Comparison of ENCODE assay signal across 35 cellular contexts in the genomic region with DNA sequence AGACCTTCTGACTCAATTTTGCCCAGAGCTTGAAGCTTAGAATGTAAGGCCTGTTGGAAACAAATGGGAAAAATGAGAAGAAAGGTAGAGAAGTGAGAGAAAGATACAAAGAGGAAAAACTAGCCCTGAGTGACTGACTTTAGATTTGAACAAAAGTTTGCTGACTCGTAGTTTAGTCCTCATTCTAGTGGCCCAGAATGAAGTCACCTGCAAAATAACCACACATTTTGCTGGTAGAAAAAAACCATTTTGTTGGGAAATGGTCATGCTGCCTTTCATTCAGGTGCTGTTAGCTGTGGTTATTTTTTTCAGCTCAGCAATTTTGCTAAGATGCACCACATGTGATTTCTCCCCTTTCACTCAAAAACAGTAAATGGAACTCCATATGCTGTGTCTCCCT.
"Had no signal": no experiment of that assay in that cellular context is flagged by ENCODE, and none has a peak within 500 bp of the region (broad histone marks: within the 10 kb centered on the region; RNA-seq: fewer than 3 reads in every experiment).

No MANE protein-coding gene starts in this region.

- H3K4me1 Mint-ChIP-seq: activated CD4-positive, alpha-beta T cell treated with anti-CD3 and anti-CD28 coated beads for 36 hours; activated CD4-positive, alpha-beta T cell treated with anti-CD3 and anti-CD28 coated beads, Interleukin-2, amount 10 ng/mL, durations not matched to agents 24 days and 14 days; activated CD8-positive, alpha-beta memory T cell treated with anti-CD3 and anti-CD28 coated beads, Interleukin-2, amount 10 ng/mL, durations not matched to agents 7 days and 5 days; activated naive CD4-positive, alpha-beta T cell treated with anti-CD3 and anti-CD28 coated beads, Interleukin-2, amount 50 U/mL, for 24 hours; activated naive CD8-positive, alpha-beta T cell treated with anti-CD3 and anti-CD28 coated beads for 36 hours; activated naive CD8-positive, alpha-beta T cell treated with anti-CD3 and anti-CD28 coated beads, Interleukin-2, amount 50 U/mL, for 24 hours; T-helper 17 cell had no signal

- ATAC-seq: activated CD4-positive, alpha-beta T cell treated with anti-CD3 and anti-CD28 coated beads for 36 hours; activated CD8-positive, alpha-beta memory T cell treated with anti-CD3 and anti-CD28 coated beads, Interleukin-2, amount 10 ng/mL, durations not matched to agents 7 days and 5 days; activated CD8-positive, alpha-beta T cell treated with anti-CD3 and anti-CD28 coated beads, Interleukin-2, amount 10 ng/mL, durations not matched to agents 7 days and 5 days; activated naive CD8-positive, alpha-beta T cell treated with anti-CD3 and anti-CD28 coated beads, Interleukin-2, amount 50 U/mL, for 24 hours; body of pancreas; effector memory CD8-positive, alpha-beta T cell; foreskin keratinocyte; gastroesophageal sphincter; heart right ventricle; T-helper 17 cell had no signal

- H3K4me3 Mint-ChIP-seq: activated CD4-positive, alpha-beta memory T cell treated with anti-CD3 and anti-CD28 coated beads for 36 hours; activated CD4-positive, alpha-beta T cell treated with anti-CD3 and anti-CD28 coated beads for 36 hours; activated CD4-positive, alpha-beta T cell treated with anti-CD3 and anti-CD28 coated beads, Interleukin-2, amount 10 ng/mL, durations not matched to agents 24 days and 14 days; activated CD8-positive, alpha-beta memory T cell treated with anti-CD3 and anti-CD28 coated beads, Interleukin-2, amount 10 ng/mL, durations not matched to agents 7 days and 5 days; activated CD8-positive, alpha-beta T cell treated with anti-CD3 and anti-CD28 coated beads, Interleukin-2, amount 10 ng/mL, durations not matched to agents 7 days and 5 days; activated naive CD4-positive, alpha-beta T cell treated with anti-CD3 and anti-CD28 coated beads for 36 hours; activated naive CD4-positive, alpha-beta T cell treated with anti-CD3 and anti-CD28 coated beads, Interleukin-2, amount 50 U/mL, for 24 hours; activated naive CD8-positive, alpha-beta T cell treated with anti-CD3 and anti-CD28 coated beads for 36 hours; activated naive CD8-positive, alpha-beta T cell treated with anti-CD3 and anti-CD28 coated beads, Interleukin-2, amount 50 U/mL, for 24 hours; activated T-helper 1 cell treated with anti-CD3 and anti-CD28 coated beads, Interleukin-12 subunit alpha, Interleukin-12 subunit beta, Interleukin-2, Interleukin-4 antibody, amounts not matched to agents 30 ng/mL and 10 ng/mL and 1 ng/mL, durations not matched to agents 14 hours and 24 hours and 36 hours; effector memory CD8-positive, alpha-beta T cell; T-helper 17 cell; T-helper 2 cell treated with Interferon-gamma antibody and Interleukin-4, amounts not matched to agents 5 μg/mL and 100 μg/mL, for 36 hours had no signal

- H3K27ac ChIP-seq: adrenal gland, body of pancreas, esophagus muscularis mucosa, foreskin keratinocyte, gastroesophageal sphincter, heart right ventricle had no signal

- H3K27ac Mint-ChIP-seq: activated CD4-positive, alpha-beta memory T cell treated with anti-CD3 and anti-CD28 coated beads for 36 hours; activated CD4-positive, alpha-beta T cell treated with anti-CD3 and anti-CD28 coated beads for 36 hours; activated CD4-positive, alpha-beta T cell treated with anti-CD3 and anti-CD28 coated beads, Interleukin-2, amount 10 ng/mL, durations not matched to agents 24 days and 14 days; activated CD8-positive, alpha-beta memory T cell treated with anti-CD3 and anti-CD28 coated beads, Interleukin-2, amount 10 ng/mL, durations not matched to agents 7 days and 5 days; activated CD8-positive, alpha-beta T cell treated with anti-CD3 and anti-CD28 coated beads, Interleukin-2, amount 10 ng/mL, durations not matched to agents 7 days and 5 days; activated naive CD4-positive, alpha-beta T cell treated with anti-CD3 and anti-CD28 coated beads for 36 hours; activated naive CD4-positive, alpha-beta T cell treated with anti-CD3 and anti-CD28 coated beads, Interleukin-2, amount 50 U/mL, for 24 hours; activated naive CD8-positive, alpha-beta T cell treated with anti-CD3 and anti-CD28 coated beads for 36 hours; activated naive CD8-positive, alpha-beta T cell treated with anti-CD3 and anti-CD28 coated beads, Interleukin-2, amount 50 U/mL, for 24 hours; activated T-helper 1 cell treated with anti-CD3 and anti-CD28 coated beads, Interleukin-12 subunit alpha, Interleukin-12 subunit beta, Interleukin-2, Interleukin-4 antibody, amounts not matched to agents 30 ng/mL and 10 ng/mL and 1 ng/mL, durations not matched to agents 14 hours and 24 hours and 36 hours; activated T-helper 2 cell treated with anti-CD3 and anti-CD28 coated beads, Interferon-gamma antibody, Interleukin-2, Interleukin-4, amounts not matched to agents 10 μg/mL and 5 μg/mL and 100 μg/mL, durations not matched to agents 14 hours and 24 hours and 36 hours; effector memory CD8-positive, alpha-beta T cell; T-helper 17 cell; T-helper 2 cell treated with Interferon-gamma antibody and Interleukin-4, amounts not matched to agents 5 μg/mL and 100 μg/mL, for 36 hours had no signal

- DNase-seq: activated CD4-positive, alpha-beta memory T cell treated with anti-CD3 and anti-CD28 coated beads for 36 hours; activated CD4-positive, alpha-beta T cell treated with anti-CD3 and anti-CD28 coated beads for 36 hours; activated CD4-positive, alpha-beta T cell treated with anti-CD3 and anti-CD28 coated beads, Interleukin-2, amount 10 ng/mL, durations not matched to agents 24 days and 14 days; activated CD4-positive, CD25-positive, alpha-beta regulatory T cell; activated CD4-positive, CD25-positive, alpha-beta regulatory T cell treated with anti-CD3 and anti-CD28 coated beads, Interleukin-2, amount 50 U/mL, for 72 hours; activated CD8-positive, alpha-beta memory T cell treated with anti-CD3 and anti-CD28 coated beads, Interleukin-2, amount 10 ng/mL, durations not matched to agents 7 days and 5 days; activated CD8-positive, alpha-beta memory T cell treated with anti-CD3 and anti-CD28 coated beads, Interleukin-2, amount 50 U/mL, for 4 hours; activated CD8-positive, alpha-beta T cell treated with anti-CD3 and anti-CD28 coated beads, Interleukin-2, amount 10 ng/mL, durations not matched to agents 7 days and 5 days; activated effector memory CD4-positive, alpha-beta T cell treated with anti-CD3 and anti-CD28 coated beads, Interleukin-2, amount 50 U/mL, for 16 hours; activated naive CD4-positive, alpha-beta T cell treated with anti-CD3 and anti-CD28 coated beads for 36 hours; activated naive CD8-positive, alpha-beta T cell treated with anti-CD3 and anti-CD28 coated beads for 36 hours; activated naive CD8-positive, alpha-beta T cell treated with anti-CD3 and anti-CD28 coated beads, Interleukin-2, amount 50 U/mL, for 24 hours; activated T-cell treated with anti-CD3 and anti-CD28 coated beads, Interleukin-2, amount 50 U/mL, for 1 hour; activated T-cell treated with anti-CD3 and anti-CD28 coated beads, Interleukin-2, amount 50 U/mL, for 48 hours; adrenal gland; amygdala; aorta; body of pancreas; caudate nucleus; cortex of kidney; dermis blood vessel endothelial cell; effector CD4-positive, alpha-beta T cell; effector memory CD8-positive, alpha-beta T cell; erythroblast; foreskin keratinocyte; heart right ventricle; T-helper 17 cell; T1000 had no signal

- H3K4me1 ChIP-seq: body of pancreas, foreskin keratinocyte had no signal

- H3K27me3 Mint-ChIP-seq: activated CD4-positive, alpha-beta memory T cell treated with anti-CD3 and anti-CD28 coated beads for 36 hours; activated CD4-positive, alpha-beta T cell treated with anti-CD3 and anti-CD28 coated beads for 36 hours; activated CD4-positive, alpha-beta T cell treated with anti-CD3 and anti-CD28 coated beads, Interleukin-2, amount 10 ng/mL, durations not matched to agents 24 days and 14 days; activated CD8-positive, alpha-beta memory T cell treated with anti-CD3 and anti-CD28 coated beads, Interleukin-2, amount 10 ng/mL, durations not matched to agents 7 days and 5 days; activated naive CD4-positive, alpha-beta T cell treated with anti-CD3 and anti-CD28 coated beads, Interleukin-2, amount 50 U/mL, for 24 hours; activated naive CD8-positive, alpha-beta T cell treated with anti-CD3 and anti-CD28 coated beads for 36 hours; activated naive CD8-positive, alpha-beta T cell treated with anti-CD3 and anti-CD28 coated beads, Interleukin-2, amount 50 U/mL, for 24 hours; effector memory CD8-positive, alpha-beta T cell; T-helper 17 cell had no signal

- H3K9me3 ChIP-seq: adrenal gland, body of pancreas, esophagus muscularis mucosa, gastroesophageal sphincter, heart right ventricle had no signal

- H3K4me3 ChIP-seq: adrenal gland, body of pancreas, esophagus muscularis mucosa, gastroesophageal sphincter, heart right ventricle had no signal

- FAIRE-seq: colon had no signal

- H3K9me3 Mint-ChIP-seq: activated CD4-positive, alpha-beta memory T cell treated with anti-CD3 and anti-CD28 coated beads for 36 hours; activated CD4-positive, alpha-beta T cell treated with anti-CD3 and anti-CD28 coated beads, Interleukin-2, amount 10 ng/mL, durations not matched to agents 24 days and 14 days; activated naive CD4-positive, alpha-beta T cell treated with anti-CD3 and anti-CD28 coated beads for 36 hours; activated naive CD4-positive, alpha-beta T cell treated with anti-CD3 and anti-CD28 coated beads, Interleukin-2, amount 50 U/mL, for 24 hours; activated naive CD8-positive, alpha-beta T cell treated with anti-CD3 and anti-CD28 coated beads for 36 hours; activated naive CD8-positive, alpha-beta T cell treated with anti-CD3 and anti-CD28 coated beads, Interleukin-2, amount 50 U/mL, for 24 hours; activated T-helper 1 cell treated with anti-CD3 and anti-CD28 coated beads, Interleukin-12 subunit alpha, Interleukin-12 subunit beta, Interleukin-2, Interleukin-4 antibody, amounts not matched to agents 30 ng/mL and 10 ng/mL and 1 ng/mL, durations not matched to agents 14 hours and 24 hours and 36 hours; activated T-helper 2 cell treated with anti-CD3 and anti-CD28 coated beads, Interferon-gamma antibody, Interleukin-2, Interleukin-4, amounts not matched to agents 10 μg/mL and 5 μg/mL and 100 μg/mL, durations not matched to agents 14 hours and 24 hours and 36 hours; effector memory CD8-positive, alpha-beta T cell; T-helper 2 cell treated with Interferon-gamma antibody and Interleukin-4, amounts not matched to agents 5 μg/mL and 100 μg/mL, for 36 hours had no signal

- H3K27me3 ChIP-seq: adrenal gland, body of pancreas, esophagus muscularis mucosa, foreskin keratinocyte, gastroesophageal sphincter, heart right ventricle had no signal
